Comparison of ENCODE assay signal across 19 cellular contexts in the genomic region with DNA sequence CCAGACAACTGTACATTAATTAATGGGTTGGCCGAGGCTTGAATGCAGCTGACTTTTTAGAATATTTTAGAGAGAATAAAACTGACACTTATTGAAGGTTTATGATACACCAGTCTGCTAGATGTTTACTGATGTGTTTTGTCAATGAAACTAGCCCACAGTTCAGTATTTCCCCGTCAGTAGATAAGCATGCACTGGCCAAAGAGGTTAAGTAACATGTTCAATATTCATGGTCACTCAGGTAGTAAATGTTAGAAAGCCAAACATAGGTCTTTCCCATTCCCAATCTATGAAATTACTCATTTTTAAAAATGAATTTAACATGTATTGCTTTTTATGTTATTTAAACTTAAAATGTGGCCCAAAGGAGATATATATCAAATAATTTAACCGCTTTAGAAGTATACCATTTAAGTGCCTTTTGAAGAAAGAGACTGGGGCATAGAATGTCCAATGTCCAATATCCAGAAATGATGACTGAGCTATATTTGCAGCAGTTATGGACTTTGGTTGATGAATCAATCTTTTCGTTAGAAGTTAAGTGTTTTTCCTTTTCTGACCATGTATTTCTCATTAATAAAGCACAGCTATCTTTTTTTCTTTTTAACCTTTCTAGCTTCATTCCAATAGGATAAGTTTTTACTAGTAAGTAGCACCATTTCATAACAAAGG.
"Had no signal": no experiment of that assay in that cellular context is flagged by ENCODE, and none has a peak within 500 bp of the region (broad histone marks: within the 10 kb centered on the region; RNA-seq: fewer than 3 reads in every experiment).

No MANE protein-coding gene starts in this region.

- H3K27ac ChIP-seq: adrenal gland, SJCRH30 had no signal

- H3K4me3 ChIP-seq: adrenal gland, SJCRH30 had no signal

- DNase-seq: activated CD4-positive, alpha-beta T cell treated with anti-CD3 and anti-CD28 coated beads for 4 hours; activated CD8-positive, alpha-beta memory T cell treated with anti-CD3 and anti-CD28 coated beads, Interleukin-2, amount 50 U/mL, for 4 hours; activated CD8-positive, alpha-beta T cell treated with anti-CD3 and anti-CD28 coated beads for 36 hours; activated naive CD4-positive, alpha-beta T cell treated with anti-CD3 and anti-CD28 coated beads, Interleukin-2, amount 50 U/mL, for 16 hours; activated naive CD8-positive, alpha-beta T cell treated with anti-CD3 and anti-CD28 coated beads, Interleukin-2, amount 10 ng/mL, durations not matched to agents 7 days and 5 days; activated T-cell treated with anti-CD3 and anti-CD28 coated beads, Interleukin-2, amount 50 U/mL, for 1 hour; adrenal gland; anterior cingulate cortex; NCI-H1092; NCI-H1417; NCI-H1930; NCI-H2171; NCI-H2227 treated with DMSO at 0.1 percent for 48 hours; NCI-H446 treated with DMSO at 0.1 percent for 48 hours; NCI-H526; NCI-H774; SJCRH30; SK-N-SH had no signal

- H3K9me3 ChIP-seq: adrenal gland, SJCRH30, SK-N-SH had no signal

- H3K9ac ChIP-seq: SK-N-SH had no signal

- H3K4me1 ChIP-seq: SJCRH30 had no signal

- H3K27me3 ChIP-seq: adrenal gland, SJCRH30 had no signal

- ATAC-seq: activated CD4-positive, CD25-positive, alpha-beta regulatory T cell treated with anti-CD3 and anti-CD28 coated beads, Interleukin-2, amount 50 U/mL, for 24 hours; activated CD8-positive, alpha-beta T cell treated with anti-CD3 and anti-CD28 coated beads for 36 hours had no signal

- H3K36me3 ChIP-seq: adrenal gland, SJCRH30 had no signal
